1 cellular context compared by ENCODE assay signal in genomic region chr10:13272164-13272571, GRCh38.
TF ChIP-seq lines count a peak whose summit lies in the region.

No MANE protein-coding gene starts in this region.

TF ChIP-seq in K562, 482 proteins besides CTCF, POLR2A, EP300 and RAD21 (continued from another document):
- TF ChIP-seq ZBTB40 (IDR thresholded peaks at IDR 0.05) (peak; percentile 58), ZBTB40 (CRISPR knock-in tag; IDR thresholded peaks at IDR 0.05) (no peak), ZNF395 (CRISPR knock-in tag; IDR thresholded peaks at IDR 0.05) (peak; percentile 19; the same call in 1 of the 2 replicates), ZBTB33 (CRISPR knock-in tag; IDR thresholded peaks at IDR 0.05) (peak; percentile 93)
